ENCODE assay signal across 16 cellular contexts in the genomic region with DNA sequence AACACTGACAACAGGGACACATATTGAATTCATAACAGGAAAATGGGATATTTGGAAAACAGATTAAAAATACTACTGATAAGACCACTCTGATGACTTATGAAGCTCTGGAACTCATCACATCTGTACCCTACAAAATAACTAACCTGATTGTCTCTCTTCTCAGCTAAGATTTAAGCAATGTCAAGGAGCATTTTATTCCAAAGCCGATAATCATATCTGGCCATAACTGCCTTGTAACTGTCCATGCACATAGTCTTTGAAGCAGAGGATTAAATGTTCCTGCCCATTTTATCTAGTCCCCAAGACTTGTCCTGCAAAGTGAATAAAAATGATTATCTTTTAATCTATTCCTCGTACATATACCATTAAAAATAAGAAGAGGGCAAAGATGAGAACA.
A peak's percentile ranks its signal among the peaks of the same experiment; 100 is the strongest.
DNase-seq lines count a peak whose midpoint lies in the region; TF ChIP-seq lines count a peak whose summit lies in the region.
"Had no signal": no experiment of that assay in that cellular context is flagged by ENCODE, and none has a peak within 500 bp of the region (broad histone marks: within the 10 kb centered on the region; RNA-seq: fewer than 3 reads in every experiment).

No MANE protein-coding gene starts in this region.

- peaks cover 16% of the 10 kb centered on the region for H3F3A ChIP-seq in SK-N-SH (replicated peaks; ENCODE audit: insufficient read depth)

- peaks cover 2% of the 10 kb centered on the region; the same call in 1 of the 2 replicates for H3K9me2 ChIP-seq in SK-N-SH

- peak overlapping the region in 1 of 2 experiments; percentile 57; a peak in 2 of 4 replicates for H3K27ac ChIP-seq in SK-N-SH (ENCODE audit: low read depth in 2 of 2, low read length in 1 of 2)
- H3K27ac ChIP-seq: 22Rv1; A549; BLaER1 treated with 17β-estradiol and CSF1 and Interleukin-3, amounts not matched to agents 10 nM and 100 nM; C4-2B had no signal

- 80% methylated on average over 2 of the region's 2 CpGs for WGBS in SK-N-SH (ENCODE audit: low lambda C conversion rate)

- peak; percentile 15 for DNase-seq in NCI-H2227 (lab: John Stamatoyannopoulos, UW; ENCODE audit: unreplicated experiment)
- no peak for DNase-seq in NCI-H2227 treated with DMSO at 0.1 percent for 48 hours (lab: John Stamatoyannopoulos, UW)
- DNase-seq in SK-N-SH, result peak; percentile 44
- DNase-seq in stimulated activated CD4-positive, alpha-beta T cell treated with anti-CD3 and anti-CD28 coated beads, Interleukin-2, amount 100 ng/mL, for 48 hours, result no peak
- no peak for DNase-seq in islet precursor cell
- DNase-seq: AML-193; Caco-2; Calu3; CD4-positive, alpha-beta T cell; CD8-positive, alpha-beta T cell; DMS79 treated with DMSO at 0.1 percent for 48 hours; GF-D8 had no signal

- CTCF ChIA-PET in SK-N-SH (lab: Yijun Ruan, JAX), result interaction anchor here (1.0 to 1.1 kb wide), 2 partner anchors 127 to 234 kb away, joined by 3 to 5 read pairs; partner anchors contain the start of gene STAG1

- no peak overlapping the region for H2AFZ ChIP-seq in SK-N-SH (ENCODE audit: low read depth)

- H3K4me3 ChIP-seq in SK-N-SH (ENCODE audit: low read depth in 2 of 2, low read length in 1 of 2), result no peak overlapping the region
- H3K4me3 ChIP-seq: A549; BLaER1 treated with 17β-estradiol and CSF1 and Interleukin-3, amounts not matched to agents 10 nM and 100 nM had no signal

- peak in 1 of 2 experiments; percentile 52; a peak in 1 of 4 replicates for TF ChIP-seq EP300 in SK-N-SH (IDR thresholded peaks at IDR 0.05; ENCODE audit: borderline replicate concordance in 1 of 2, low read depth in 1 of 2, low read length in 1 of 2)

- no peak for TF ChIP-seq CTCF in SK-N-SH (IDR thresholded peaks at IDR 0.05)

- no peaks in the 10 kb centered on the region for H3K9me3 ChIP-seq in SK-N-SH
- H3K9me3 ChIP-seq: A549, Caco-2 had no signal

- TF ChIP-seq RAD21 in SK-N-SH (IDR thresholded peaks at IDR 0.05; ENCODE audit: low read length), result no peak

- peaks cover 14% of the 10 kb centered on the region for H3K79me2 ChIP-seq in SK-N-SH (ENCODE audit: insufficient read depth)

- peaks cover 0 to 19% of the 10 kb centered on the region in 2 experiments for H3K36me3 ChIP-seq in SK-N-SH (replicated peaks in 1 of 2; ENCODE audit: control insufficient read depth in 1 of 2, insufficient read depth in 2 of 2, low read length in 1 of 2)

- POLR2A ChIA-PET in SK-N-SH (lab: Yijun Ruan, JAX), result no interaction called here

- H4K20me1 ChIP-seq in SK-N-SH (ENCODE audit: insufficient read depth), result no peaks in the 10 kb centered on the region

- H3K4me1 ChIP-seq in SK-N-SH (ENCODE audit: control insufficient read depth in 1 of 2, insufficient read depth in 2 of 2, low read depth in 1 of 2, low read length in 1 of 2), result peaks cover 0 to 3% of the 10 kb centered on the region in 2 experiments; a peak in 1 of 4 replicates
- H3K4me1 ChIP-seq: A549; BLaER1 treated with 17β-estradiol and CSF1 and Interleukin-3, amounts not matched to agents 10 nM and 100 nM; Caco-2 had no signal

- H3K27me3 ChIP-seq in SK-N-SH (ENCODE audit: insufficient read depth), result no peaks in the 10 kb centered on the region
- H3K27me3 ChIP-seq: BLaER1 treated with 17β-estradiol and CSF1 and Interleukin-3, amounts not matched to agents 10 nM and 100 nM had no signal

- H3K4me2 ChIP-seq in SK-N-SH, result no peak overlapping the region
- H3K4me2 ChIP-seq: A549; BLaER1 treated with 17β-estradiol and CSF1 and Interleukin-3, amounts not matched to agents 10 nM and 100 nM had no signal

- H3K9ac ChIP-seq in SK-N-SH, result no peak overlapping the region
- H3K9ac ChIP-seq: BLaER1 treated with 17β-estradiol and CSF1 and Interleukin-3, amounts not matched to agents 10 nM and 100 nM had no signal

TF ChIP-seq in SK-N-SH, 30 proteins besides CTCF, POLR2A, EP300 and RAD21:
- TF ChIP-seq SMC3 (IDR thresholded peaks at IDR 0.05; ENCODE audit: low read depth, low read length) (no peak), GATA2 (CRISPR knock-in tag; IDR thresholded peaks at IDR 0.05) (peak; percentile 66), ELF1 (IDR thresholded peaks at IDR 0.05) (no peak), TCF12 (IDR thresholded peaks at IDR 0.05) (0 out of 2 replicates have a peak, but pooled peaks have one; percentile 11)
TF ChIP-seq in SK-N-SH: peak in this region for 2.

Comparison
In these comparisons a context has a peak if more than half of its experiments do, and no peak if none do; other contexts are left out.
1. DNase-seq: peak in NCI-H2227 (single experiment) and SK-N-SH (single experiment); none in NCI-H2227 treated with DMSO at 0.1 percent for 48 hours (single experiment), stimulated activated CD4-positive, alpha-beta T cell treated with anti-CD3 and anti-CD28 coated beads, Interleukin-2, amount 100 ng/mL, for 48 hours (0 of 2) and islet precursor cell (single experiment).